20 cellular contexts compared by ENCODE assay signal in the genomic region with DNA sequence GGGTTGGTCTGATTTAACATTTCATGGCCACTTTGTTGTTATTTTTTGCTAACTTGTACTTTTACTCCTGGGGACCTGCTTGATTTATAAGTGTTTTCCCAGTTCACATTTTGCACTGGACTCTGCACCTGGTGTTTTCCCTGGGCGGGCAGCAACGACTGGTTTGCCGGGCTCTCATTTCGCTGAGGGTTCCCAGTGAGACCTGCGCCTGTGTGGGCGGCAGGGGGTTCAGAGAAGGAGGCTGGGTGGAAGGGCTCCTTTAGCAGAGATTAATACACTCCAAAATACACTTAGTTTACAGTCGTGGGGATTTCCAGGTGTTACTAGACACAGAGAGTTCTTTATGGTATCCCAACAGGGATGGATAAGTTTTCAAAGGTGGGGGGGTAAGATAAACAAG. TPM values are rescaled to one million over a fixed set of nuclear protein-coding genes. Genes with fewer than 3 reads are reported as not detected.
DNase-seq lines count a peak whose midpoint lies in the region; ATAC-seq lines count a peak whose summit lies in the region.
"Had no signal": no experiment of that assay in that cellular context is flagged by ENCODE, and none has a peak within 500 bp of the region (broad histone marks: within the 10 kb centered on the region; RNA-seq: fewer than 3 reads in every experiment).

No MANE protein-coding gene starts in this region.

- H3K9me3 Mint-ChIP-seq in activated CD4-positive, alpha-beta T cell treated with anti-CD3 and anti-CD28 coated beads, Interleukin-2, amount 10 ng/mL, durations not matched to agents 7 days and 5 days: no peaks in the 10 kb centered on the region
- H3K9me3 Mint-ChIP-seq in naive thymus-derived CD8-positive, alpha-beta T cell: no peaks in the 10 kb centered on the region
- H3K9me3 Mint-ChIP-seq: activated T-helper 17 cell treated with anti-CD3 and anti-CD28 coated beads, Interleukin-2, amount 50 U/mL, for 72 hours; stimulated activated memory B cell treated with anti-CD40 and anti-IgM and Interleukin-4, amounts not matched to agents 10 μg/mL and 1 μg/mL and 100 μg/mL, for 72 hours had no signal

- CTCF ChIA-PET in activated CD4-positive, alpha-beta T cell treated with anti-CD3 and anti-CD28 coated beads, Interleukin-2, amount 10 ng/mL, durations not matched to agents 7 days and 5 days (lab: Charles Lee): no interaction called here

- ATAC-seq in GM18499 (IDR thresholded peaks at IDR 0.05; ENCODE audit: insufficient read depth, unreplicated experiment) (peak; percentile 52), GM21360 (IDR thresholded peaks at IDR 0.05; ENCODE audit: unreplicated experiment) (peak; percentile 87), HG02973 (IDR thresholded peaks at IDR 0.05; ENCODE audit: unreplicated experiment) (peak; percentile 71), left colon (peak; percentile 51), left cardiac atrium (no peak)
- ATAC-seq in naive thymus-derived CD8-positive, alpha-beta T cell: no peak
- ATAC-seq: activated T-helper 17 cell treated with anti-CD3 and anti-CD28 coated beads, Interleukin-2, amount 50 U/mL, for 72 hours; stimulated activated memory B cell treated with anti-CD40 and anti-IgM and Interleukin-4, amounts not matched to agents 10 μg/mL and 1 μg/mL and 100 μg/mL, for 72 hours; T-helper 17 cell had no signal

- H3K4me1 Mint-ChIP-seq in activated CD4-positive, alpha-beta T cell treated with anti-CD3 and anti-CD28 coated beads, Interleukin-2, amount 10 ng/mL, durations not matched to agents 7 days and 5 days: no peaks in the 10 kb centered on the region
- H3K4me1 Mint-ChIP-seq in naive thymus-derived CD8-positive, alpha-beta T cell: no peaks in the 10 kb centered on the region
- H3K4me1 Mint-ChIP-seq: activated T-helper 17 cell treated with anti-CD3 and anti-CD28 coated beads, Interleukin-2, amount 50 U/mL, for 72 hours had no signal

- no peaks in the 10 kb centered on the region for H3K36me3 Mint-ChIP-seq in activated CD4-positive, alpha-beta T cell treated with anti-CD3 and anti-CD28 coated beads, Interleukin-2, amount 10 ng/mL, durations not matched to agents 7 days and 5 days (ENCODE audit: low read depth)
- H3K36me3 Mint-ChIP-seq in naive thymus-derived CD8-positive, alpha-beta T cell: no peaks in the 10 kb centered on the region
- H3K36me3 Mint-ChIP-seq: stimulated activated memory B cell treated with anti-CD40 and anti-IgM and Interleukin-4, amounts not matched to agents 10 μg/mL and 1 μg/mL and 100 μg/mL, for 72 hours had no signal

- intact Hi-C loops in left colon (cut with DNase I, micrococcal nuclease): no loop called here
- intact Hi-C loops in left cardiac atrium (cut with DNase I): no loop called here

- no peaks in the 10 kb centered on the region for H3K27me3 Mint-ChIP-seq in activated CD4-positive, alpha-beta T cell treated with anti-CD3 and anti-CD28 coated beads, Interleukin-2, amount 10 ng/mL, durations not matched to agents 7 days and 5 days
- peaks cover 0 to 7% (median 2%) of the 10 kb centered on the region in 5 donors for H3K27me3 Mint-ChIP-seq in naive thymus-derived CD8-positive, alpha-beta T cell

- DNase-seq in left colon (no peak), T1000 (lab: John Stamatoyannopoulos, UW) (no peak), left cardiac atrium (no peak)
- no peak for DNase-seq in activated CD4-positive, alpha-beta T cell treated with anti-CD3 and anti-CD28 coated beads, Interleukin-2, amount 10 ng/mL, durations not matched to agents 7 days and 5 days
- DNase-seq in naive thymus-derived CD8-positive, alpha-beta T cell: no peak
- DNase-seq: amniotic stem cell, Calu3, left ventricle myocardium inferior, NCI-H1436 treated with DMSO at 0.1 percent for 48 hours, NCI-H226, posterior cingulate gyrus, T-helper 17 cell, transverse colon had no signal

- H3K4me3 Mint-ChIP-seq in activated CD4-positive, alpha-beta T cell treated with anti-CD3 and anti-CD28 coated beads, Interleukin-2, amount 10 ng/mL, durations not matched to agents 7 days and 5 days: no peak overlapping the region
- H3K4me3 Mint-ChIP-seq in naive thymus-derived CD8-positive, alpha-beta T cell: no peak overlapping the region
- H3K4me3 Mint-ChIP-seq: activated T-helper 17 cell treated with anti-CD3 and anti-CD28 coated beads, Interleukin-2, amount 50 U/mL, for 72 hours; stimulated activated memory B cell treated with anti-CD40 and anti-IgM and Interleukin-4, amounts not matched to agents 10 μg/mL and 1 μg/mL and 100 μg/mL, for 72 hours; T-helper 17 cell had no signal

- POLR2A ChIA-PET in activated CD4-positive, alpha-beta T cell treated with anti-CD3 and anti-CD28 coated beads, Interleukin-2, amount 10 ng/mL, durations not matched to agents 7 days and 5 days (lab: Charles Lee): no interaction called here
- POLR2A ChIA-PET in naive thymus-derived CD8-positive, alpha-beta T cell (lab: Charles Lee): no interaction called here

- H3K27ac Mint-ChIP-seq in activated CD4-positive, alpha-beta T cell treated with anti-CD3 and anti-CD28 coated beads, Interleukin-2, amount 10 ng/mL, durations not matched to agents 7 days and 5 days: no peak overlapping the region
- no peak overlapping the region for H3K27ac Mint-ChIP-seq in naive thymus-derived CD8-positive, alpha-beta T cell
- H3K27ac Mint-ChIP-seq: activated T-helper 17 cell treated with anti-CD3 and anti-CD28 coated beads, Interleukin-2, amount 50 U/mL, for 72 hours; stimulated activated memory B cell treated with anti-CD40 and anti-IgM and Interleukin-4, amounts not matched to agents 10 μg/mL and 1 μg/mL and 100 μg/mL, for 72 hours; T-helper 17 cell had no signal

RNA-seq across cellular contexts. Expression of a gene that starts 53.0 kb away (rescaled TPM):
- total RNA-seq in left colon: 1 to 10 TPM in 1 of 2 donors, under 1 TPM in 1; 0.52 to 1.9 TPM
- under 1 TPM; 0.42 to 0.69 TPM for total RNA-seq in activated CD4-positive, alpha-beta T cell treated with anti-CD3 and anti-CD28 coated beads, Interleukin-2, amount 10 ng/mL, durations not matched to agents 7 days and 5 days
- total RNA-seq in naive thymus-derived CD8-positive, alpha-beta T cell: not detected
- not detected for polyA plus RNA-seq in naive thymus-derived CD8-positive, alpha-beta T cell
- 1 to 10 TPM; 6.8 to 8.8 TPM for total RNA-seq in left cardiac atrium
- total RNA-seq: activated T-helper 17 cell treated with anti-CD3 and anti-CD28 coated beads, Interleukin-2, amount 50 U/mL, for 72 hours; Calu3; fibroblast of villous mesenchyme; LHCN-M2; T-helper 17 cell had no signal

Comparison
In these comparisons a context has a peak if more than half of its experiments do, and no peak if none do; other contexts are left out.
1. ATAC-seq: peak in GM18499 (single experiment), GM21360 (single experiment), HG02973 (single experiment) and left colon (single experiment); none in naive thymus-derived CD8-positive, alpha-beta T cell (0 of 2) and left cardiac atrium (0 of 2).